ENCODE assay signal across 1 cellular context in the genomic region with DNA sequence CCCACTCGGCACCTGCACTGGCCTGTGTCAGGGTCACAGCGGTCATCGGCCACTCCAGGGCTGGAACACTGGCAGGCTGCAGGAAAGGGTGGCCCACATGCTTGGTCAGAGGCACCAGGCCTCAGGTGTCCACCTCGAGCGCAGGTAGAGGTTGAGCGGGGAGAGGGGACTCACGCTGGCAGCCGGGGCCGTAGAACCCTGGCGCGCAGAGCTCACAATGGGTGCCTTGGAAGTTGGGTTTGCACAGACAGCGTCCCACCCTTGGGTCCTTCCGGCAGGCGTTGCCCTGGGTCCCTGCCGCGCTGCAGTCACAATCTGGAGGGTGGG.
TF ChIP-seq lines count a peak whose summit lies in the region.

No MANE protein-coding gene starts in this region.

TF ChIP-seq in K562, 482 proteins besides CTCF, POLR2A, EP300 and RAD21:
- no peak for TF ChIP-seq ZZZ3 (IDR thresholded peaks at IDR 0.05)
- no peak for TF ChIP-seq ZNF212 (CRISPR knock-in tag; IDR thresholded peaks at IDR 0.05)
- 0 out of 2 replicates have a peak, but pooled peaks have one; percentile 27 for TF ChIP-seq POLR2G (IDR thresholded peaks at IDR 0.05; ENCODE audit: low read depth, low read length)
- no peak for TF ChIP-seq NRF1 (conservative IDR thresholded peaks at IDR 0.05 in 1 of 2, IDR thresholded peaks at IDR 0.05 in 1 of 2)
- no peak for TF ChIP-seq RBFOX2 (IDR thresholded peaks at IDR 0.05; ENCODE audit: low read depth, low read length)
- no peak for TF ChIP-seq BDP1 (IDR thresholded peaks at IDR 0.05; ENCODE audit: insufficient read depth, insufficient read length)
